ENCODE assay signal across 20 cellular contexts in the genomic region with DNA sequence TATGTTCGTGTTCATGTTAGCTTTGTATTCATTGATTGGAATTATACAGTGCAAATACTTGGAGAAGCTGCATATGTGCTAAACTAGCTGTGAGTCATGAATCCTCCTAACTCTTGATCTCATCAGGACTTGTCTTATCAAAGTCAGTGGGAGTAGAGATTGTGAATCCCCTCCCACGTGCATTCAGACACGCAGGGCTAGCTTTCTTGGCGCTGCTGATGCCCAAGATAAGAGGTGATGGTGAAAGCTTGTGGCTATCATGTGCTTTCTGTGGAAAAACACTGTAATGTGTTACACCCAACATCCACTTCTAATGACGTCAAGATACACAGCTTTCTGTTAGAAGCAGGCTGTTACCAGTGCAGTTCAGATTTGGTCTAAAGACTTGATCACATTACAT.
DNase-seq lines count a peak whose midpoint lies in the region; ATAC-seq, FAIRE-seq and TF ChIP-seq lines count a peak whose summit lies in the region.
"Had no signal": no experiment of that assay in that cellular context is flagged by ENCODE, and none has a peak within 500 bp of the region (broad histone marks: within the 10 kb centered on the region; RNA-seq: fewer than 3 reads in every experiment).

No MANE protein-coding gene starts in this region.

- CTCF ChIA-PET in A549 (lab: Yijun Ruan, JAX), result no interaction called here
- CTCF ChIA-PET in PC-9 (lab: Charles Lee), result no interaction called here

- no peaks in the 10 kb centered on the region for H3K79me2 ChIP-seq in fibroblast of lung (ENCODE audit: control insufficient read depth, insufficient read depth, low read length)
- no peaks in the 10 kb centered on the region for H3K79me2 ChIP-seq in PC-9 (ENCODE audit: low read depth)

- DNase-seq in A549 (ENCODE audit: low read depth in 1 of 2, low spot score in 1 of 2) (peak in 1 of 2 experiments; percentile 47), SK-N-DZ (ENCODE audit: low spot score) (peak; percentile 64), fibroblast of lung (ENCODE audit: low read depth in 2 of 2) (peak; percentile 51 to 66), left lung (no peak), EL (no peak), COLO668 (lab: John Stamatoyannopoulos, UW; ENCODE audit: unreplicated experiment) (no peak), PC-9 (no peak)
- DNase-seq in activated CD4-positive, alpha-beta T cell treated with anti-CD3 and anti-CD28 coated beads for 1 hour, result no peak
- DNase-seq: activated CD4-positive, CD25-positive, alpha-beta regulatory T cell treated with anti-CD3 and anti-CD28 coated beads, Interleukin-2, amount 50 U/mL, for 72 hours; activated gamma-delta T cell treated with Interleukin-2 at 50 U/mL for 16 hours; Caco-2; effector memory CD8-positive, alpha-beta T cell; gastrocnemius medialis; NCI-H1694; stimulated activated CD4-positive, alpha-beta T cell treated with anti-CD3 and anti-CD28 coated beads, Interleukin-15, amount 100 ng/mL, for 24 hours; T-cell had no signal

- intact Hi-C loops in left lung (cut with DNase I), result no loop called here
- intact Hi-C loops in PC-9 (cut with micrococcal nuclease; ENCODE audit: unreplicated experiment), result no loop called here

- H4K20me1 ChIP-seq in fibroblast of lung (ENCODE audit: control insufficient read depth, extremely low read depth, insufficient read depth, low read length) (no peaks in the 10 kb centered on the region), PC-9 (ENCODE audit: insufficient read depth) (no peaks in the 10 kb centered on the region)

- no peak for TF ChIP-seq POLR2A in A549 (IDR thresholded peaks at IDR 0.05; ENCODE audit: low read length)

- H3K9me3 ChIP-seq in A549 (no peaks in the 10 kb centered on the region), fibroblast of lung (ENCODE audit: control insufficient read depth, insufficient read depth, low read depth, low read length) (no peaks in the 10 kb centered on the region), left lung (no peaks in the 10 kb centered on the region), PC-9 (ENCODE audit: insufficient read depth, low read depth) (no peaks in the 10 kb centered on the region)
- H3K9me3 ChIP-seq: breast epithelium, Caco-2, gastrocnemius medialis had no signal

- no TSS peak for BruUV-seq in PC-9 (replicated peaks; lab: Mats Ljungman, UMichigan)

- FAIRE-seq in A549 (lab: Jason Lieb, UNC), result no peak
- FAIRE-seq: keratinocyte had no signal

- 9% methylated on average over 5 of the region's 5 CpGs for WGBS in A549 (ENCODE audit: missing lambda C conversion rate)

- no peaks in the 10 kb centered on the region for H3F3A ChIP-seq in PC-9 (ENCODE audit: insufficient read depth, low read depth)

- peak overlapping the region; percentile 41 for H3K4me2 ChIP-seq in A549
- no peak overlapping the region for H3K4me2 ChIP-seq in fibroblast of lung (ENCODE audit: extremely low read depth, insufficient read depth, low read length)
- H3K4me2 ChIP-seq in PC-9, result no peak overlapping the region

- POLR2A ChIA-PET in A549 (lab: Yijun Ruan, JAX), result no interaction called here
- POLR2A ChIA-PET in PC-9 (lab: Charles Lee; ENCODE audit: unreplicated experiment), result no interaction called here

- no peak overlapping the region for H3K9ac ChIP-seq in fibroblast of lung (ENCODE audit: insufficient read depth, low read length)

- no peak overlapping the region for H2AFZ ChIP-seq in fibroblast of lung (ENCODE audit: low read length)
- no peak overlapping the region for H2AFZ ChIP-seq in PC-9

- H3K27ac ChIP-seq in A549 (no peak overlapping the region), fibroblast of lung (ENCODE audit: insufficient read depth, low read length) (no peak overlapping the region), left lung (no peak overlapping the region), PC-9 (no peak overlapping the region)
- H3K27ac ChIP-seq: breast epithelium, gastrocnemius medialis, HL-60 had no signal

- TF ChIP-seq CTCF in A549 (IDR thresholded peaks at IDR 0.05) (no peak), fibroblast of lung (conservative IDR thresholded peaks at IDR 0.05 in 1 of 2, IDR thresholded peaks at IDR 0.05 in 1 of 2; ENCODE audit: low read depth in 1 of 2, low read length in 2 of 2) (no peak), left lung (IDR thresholded peaks at IDR 0.05) (no peak), PC-9 (conservative IDR thresholded peaks at IDR 0.05) (no peak)

- no peak overlapping the region for H3K4me3 ChIP-seq in A549
- H3K4me3 ChIP-seq in fibroblast of lung (replicated peaks in 1 of 4; ENCODE audit: control extremely low read depth in 1 of 4, insufficient read depth in 1 of 4, low read depth in 3 of 4, low read length in 4 of 4), result no peak overlapping the region
- no peak overlapping the region for H3K4me3 ChIP-seq in left lung
- H3K4me3 ChIP-seq in PC-9, result no peak overlapping the region
- H3K4me3 ChIP-seq: breast epithelium, gastrocnemius medialis had no signal

- no peak for TF ChIP-seq EP300 in A549 (IDR thresholded peaks at IDR 0.05)

- H3K4me1 ChIP-seq in A549, result peaks cover 7% of the 10 kb centered on the region; the same call in 2 of the 3 replicates
- H3K4me1 ChIP-seq in fibroblast of lung (ENCODE audit: control insufficient read depth, extremely low read depth, insufficient read depth, low read length), result no peaks in the 10 kb centered on the region
- no peaks in the 10 kb centered on the region for H3K4me1 ChIP-seq in left lung
- no peaks in the 10 kb centered on the region for H3K4me1 ChIP-seq in PC-9 (replicated peaks; ENCODE audit: insufficient read depth)
- H3K4me1 ChIP-seq: breast epithelium, Caco-2, gastrocnemius medialis had no signal

- no peak for TF ChIP-seq RAD21 in A549 (conservative IDR thresholded peaks at IDR 0.05 in 1 of 2, IDR thresholded peaks at IDR 0.05 in 1 of 2)

- H3K27me3 ChIP-seq in fibroblast of lung (ENCODE audit: control insufficient read depth, insufficient read depth, low read length) (no peaks in the 10 kb centered on the region), left lung (no peaks in the 10 kb centered on the region), PC-9 (ENCODE audit: insufficient read depth, low read depth) (no peaks in the 10 kb centered on the region)
- H3K27me3 ChIP-seq: breast epithelium, gastrocnemius medialis had no signal

- H3K36me3 ChIP-seq in fibroblast of lung (ENCODE audit: control insufficient read depth, insufficient read depth, low read length) (no peaks in the 10 kb centered on the region), left lung (no peaks in the 10 kb centered on the region), PC-9 (ENCODE audit: low read depth) (no peaks in the 10 kb centered on the region)
- H3K36me3 ChIP-seq: breast epithelium, gastrocnemius medialis had no signal

- peak; percentile 57 to 59; a peak in 5 of 6 replicates for ATAC-seq in A549
- ATAC-seq in left lung, result peak; percentile 57
- ATAC-seq: effector memory CD8-positive, alpha-beta T cell; gastrocnemius medialis; Panc1; T-cell had no signal

- H3K9me2 ChIP-seq in PC-9 (ENCODE audit: insufficient read depth), result no peaks in the 10 kb centered on the region

TF ChIP-seq in A549, 52 proteins besides CTCF, POLR2A, EP300 and RAD21:
- TF ChIP-seq GATA3 (IDR thresholded peaks at IDR 0.05; ENCODE audit: borderline replicate concordance), result 0 out of 2 replicates have a peak, but pooled peaks have one; percentile 24
- TF ChIP-seq, protein P1, sequence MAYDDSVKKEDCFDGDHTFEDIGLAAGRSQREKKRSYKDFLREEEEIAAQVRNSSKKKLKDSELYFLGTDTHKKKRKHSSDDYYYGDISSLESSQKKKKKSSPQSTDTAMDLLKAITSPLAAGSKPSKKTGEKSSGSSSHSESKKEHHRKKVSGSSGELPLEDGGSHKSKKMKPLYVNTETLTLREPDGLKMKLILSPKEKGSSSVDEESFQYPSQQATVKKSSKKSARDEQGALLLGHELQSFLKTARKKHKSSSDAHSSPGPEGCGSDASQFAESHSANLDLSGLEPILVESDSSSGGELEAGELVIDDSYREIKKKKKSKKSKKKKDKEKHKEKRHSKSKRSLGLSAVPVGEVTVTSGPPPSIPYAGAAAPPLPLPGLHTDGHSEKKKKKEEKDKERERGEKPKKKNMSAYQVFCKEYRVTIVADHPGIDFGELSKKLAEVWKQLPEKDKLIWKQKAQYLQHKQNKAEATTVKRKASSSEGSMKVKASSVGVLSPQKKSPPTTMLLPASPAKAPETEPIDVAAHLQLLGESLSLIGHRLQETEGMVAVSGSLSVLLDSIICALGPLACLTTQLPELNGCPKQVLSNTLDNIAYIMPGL (CRISPR knock-in tag; IDR thresholded peaks at IDR 0.05; ENCODE audit: borderline replicate concordance), result no peak

Comparison
In these comparisons a context has a peak if more than half of its experiments do, and no peak if none do; other contexts are left out.
1. DNase-seq: peak in SK-N-DZ (single experiment) and fibroblast of lung (2 of 2); none in left lung (0 of 2), EL (single experiment), activated CD4-positive, alpha-beta T cell treated with anti-CD3 and anti-CD28 coated beads for 1 hour (single experiment), COLO668 (single experiment) and PC-9 (0 of 2).